1 cellular context compared by ENCODE assay signal in the genomic region with DNA sequence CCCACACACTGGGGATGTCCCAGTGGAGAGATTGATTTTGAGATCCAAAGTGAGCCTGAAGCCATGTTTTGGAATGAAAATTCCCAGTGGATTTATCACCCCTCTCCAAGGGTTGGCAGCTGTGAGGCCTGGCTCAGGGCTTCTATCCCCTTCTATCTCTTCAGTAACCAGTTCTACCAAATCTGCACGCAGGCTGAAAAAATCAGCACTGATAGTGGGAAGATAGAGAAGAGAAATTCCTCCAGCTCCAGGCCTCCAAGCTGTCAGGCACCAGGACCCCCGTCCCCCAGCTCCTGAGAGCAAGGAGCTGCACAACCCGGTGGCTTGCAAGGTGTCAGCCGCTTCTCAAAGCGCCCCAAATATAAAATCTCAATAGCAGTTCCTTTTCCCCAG.
TF ChIP-seq lines count a peak whose summit lies in the region.

No MANE protein-coding gene starts in this region.

TF ChIP-seq in HCT116, 20 proteins besides CTCF, POLR2A, EP300 and RAD21 (continued from another document):
- TF ChIP-seq, protein P1, sequence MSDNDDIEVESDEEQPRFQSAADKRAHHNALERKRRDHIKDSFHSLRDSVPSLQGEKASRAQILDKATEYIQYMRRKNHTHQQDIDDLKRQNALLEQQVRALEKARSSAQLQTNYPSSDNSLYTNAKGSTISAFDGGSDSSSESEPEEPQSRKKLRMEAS (IDR thresholded peaks at IDR 0.05): no peak
- no peak for TF ChIP-seq SRF (IDR thresholded peaks at IDR 0.05; ENCODE audit: low read depth)
- no peak for TF ChIP-seq TCF7L2 (IDR thresholded peaks at IDR 0.05; ENCODE audit: borderline replicate concordance, extremely low read depth, insufficient read depth, insufficient read length)
- no peak for TF ChIP-seq YY1 (IDR thresholded peaks at IDR 0.05; ENCODE audit: extremely low read depth, insufficient replicate concordance, low read depth, low read length)
- TF ChIP-seq, protein P2, sequence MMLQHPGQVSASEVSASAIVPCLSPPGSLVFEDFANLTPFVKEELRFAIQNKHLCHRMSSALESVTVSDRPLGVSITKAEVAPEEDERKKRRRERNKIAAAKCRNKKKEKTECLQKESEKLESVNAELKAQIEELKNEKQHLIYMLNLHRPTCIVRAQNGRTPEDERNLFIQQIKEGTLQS (IDR thresholded peaks at IDR 0.05): no peak
- no peak for TF ChIP-seq ELF1 (IDR thresholded peaks at IDR 0.05; ENCODE audit: borderline replicate concordance, low read depth)
- TF ChIP-seq EZH2phosphoT487 (IDR thresholded peaks at IDR 0.05; ENCODE audit: borderline replicate concordance): no peak
- no peak for TF ChIP-seq SP1 (IDR thresholded peaks at IDR 0.05; ENCODE audit: low read depth)
- TF ChIP-seq FOSL1 (IDR thresholded peaks at IDR 0.05; ENCODE audit: low read depth): no peak
